In the genomic region with DNA sequence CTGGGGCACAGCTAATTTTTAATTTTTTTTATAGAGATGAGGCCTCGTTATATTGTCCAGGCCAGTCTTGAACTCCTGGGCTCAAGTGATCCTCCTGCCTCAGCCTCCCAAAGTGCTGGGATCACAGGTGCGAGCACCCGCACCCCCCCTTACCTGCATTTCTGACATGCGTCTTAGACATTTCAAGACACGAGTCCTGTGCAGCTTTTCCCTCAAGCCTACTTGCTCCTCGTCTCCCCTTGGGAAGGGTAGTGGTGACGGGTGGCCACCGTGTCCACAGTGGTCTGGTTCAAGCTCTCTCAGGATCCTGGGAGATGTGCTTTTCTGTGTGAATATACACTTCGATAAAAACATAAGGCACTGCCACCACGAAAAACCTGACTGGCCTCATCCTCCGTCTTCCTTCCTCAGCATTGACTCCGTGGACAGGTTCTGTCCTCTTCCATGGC, we compare ENCODE assay signal across 20 cellular contexts. TPM values are rescaled to one million over a fixed set of nuclear protein-coding genes. Genes with fewer than 3 reads are reported as not detected.
DNase-seq lines count a peak whose midpoint lies in the region; ATAC-seq and TF ChIP-seq lines count a peak whose summit lies in the region.
"Had no signal": no experiment of that assay in that cellular context is flagged by ENCODE, and none has a peak within 500 bp of the region (broad histone marks: within the 10 kb centered on the region; RNA-seq: fewer than 3 reads in every experiment).

No MANE protein-coding gene starts in this region.

- no peaks in the 10 kb centered on the region for H3K9me3 Mint-ChIP-seq in activated T-cell treated with anti-CD3 and anti-CD28 coated beads, Interleukin-2, amount 50 U/mL, for 24 hours
- H3K9me3 Mint-ChIP-seq in naive thymus-derived CD8-positive, alpha-beta T cell: no peaks in the 10 kb centered on the region
- H3K9me3 Mint-ChIP-seq: CD8-positive, alpha-beta T cell had no signal

- H3K36me3 Mint-ChIP-seq in activated T-cell treated with anti-CD3 and anti-CD28 coated beads, Interleukin-2, amount 50 U/mL, for 24 hours (ENCODE audit: low read depth): peaks cover 73% of the 10 kb centered on the region
- H3K36me3 Mint-ChIP-seq in naive thymus-derived CD8-positive, alpha-beta T cell: peaks cover 0 to 54% (median 4%) of the 10 kb centered on the region in 3 donors

- H3K4me1 Mint-ChIP-seq in activated T-cell treated with anti-CD3 and anti-CD28 coated beads, Interleukin-2, amount 50 U/mL, for 24 hours (ENCODE audit: low read depth): peaks cover 12% of the 10 kb centered on the region
- peaks cover 13 to 36% (median 24%) of the 10 kb centered on the region in 4 donors for H3K4me1 Mint-ChIP-seq in naive thymus-derived CD8-positive, alpha-beta T cell

- no peak overlapping the region for H3K27ac Mint-ChIP-seq in activated T-cell treated with anti-CD3 and anti-CD28 coated beads, Interleukin-2, amount 50 U/mL, for 24 hours
- peak overlapping the region in 3 of 10 donors; percentile 20 to 41 (median 37) for H3K27ac Mint-ChIP-seq in naive thymus-derived CD8-positive, alpha-beta T cell
- H3K27ac Mint-ChIP-seq: CD8-positive, alpha-beta T cell had no signal

- peaks cover 10 to 44% (median 28%) of the 10 kb centered on the region in 3 donors for H3K36me3 ChIP-seq in tibial artery

- intact Hi-C loops in tibial artery (cut with DNase I; ENCODE audit: low total_unique reads): no loop called here

- no peak for ATAC-seq in naive thymus-derived CD8-positive, alpha-beta T cell
- ATAC-seq: A549; CD8-positive, alpha-beta T cell; HepG2 had no signal

- no peak overlapping the region for H3K4me3 Mint-ChIP-seq in activated T-cell treated with anti-CD3 and anti-CD28 coated beads, Interleukin-2, amount 50 U/mL, for 24 hours
- H3K4me3 Mint-ChIP-seq in naive thymus-derived CD8-positive, alpha-beta T cell: no peak overlapping the region
- H3K4me3 Mint-ChIP-seq: CD8-positive, alpha-beta T cell had no signal

- no peaks in the 10 kb centered on the region for H3K27me3 ChIP-seq in tibial artery

- H3K27me3 Mint-ChIP-seq in activated T-cell treated with anti-CD3 and anti-CD28 coated beads, Interleukin-2, amount 50 U/mL, for 24 hours: no peaks in the 10 kb centered on the region
- no peaks in the 10 kb centered on the region for H3K27me3 Mint-ChIP-seq in naive thymus-derived CD8-positive, alpha-beta T cell

- TF ChIP-seq CTCF in tibial artery (IDR thresholded peaks at IDR 0.05): no peak

- no peak overlapping the region for H3K4me3 ChIP-seq in tibial artery
- H3K4me3 ChIP-seq: A549 had no signal

- no peaks in the 10 kb centered on the region for H3K9me3 ChIP-seq in tibial artery
- H3K9me3 ChIP-seq: A549 had no signal

- H3K27ac ChIP-seq in tibial artery: peak overlapping the region; percentile 29 to 87
- H3K27ac ChIP-seq: A549, KMS-11 had no signal

- DNase-seq in activated T-cell treated with anti-CD3 and anti-CD28 coated beads, Interleukin-2, amount 50 U/mL, for 24 hours: peak; percentile 15
- DNase-seq in activated T-cell treated with anti-CD3 and anti-CD28 coated beads for 4 hours: no peak
- peak; percentile 18 for DNase-seq in D341Med (ENCODE audit: low spot score)
- DNase-seq in mesenteric fat pad (ENCODE audit: low spot score): peak; percentile 51
- DNase-seq in tibial artery: peak; percentile 10 to 46
- DNase-seq in naive thymus-derived CD8-positive, alpha-beta T cell: no peak
- no peak for DNase-seq in NCI-H345 (lab: John Stamatoyannopoulos, UW)
- DNase-seq in HUDEP-2 (lab: John Stamatoyannopoulos, UW; ENCODE audit: unreplicated experiment in 76 of 76): no peak
- DNase-seq: Calu3; CD8-positive, alpha-beta T cell; DMS53; MV-4-11; NCI-H1417; NCI-H187 treated with DMSO at 0.1 percent for 48 hours; NCI-H2227 treated with DMSO at 0.1 percent for 48 hours; NCI-H82; OCI-M1 had no signal

- H3K4me1 ChIP-seq in tibial artery: peaks cover 0 to 54% (median 38%) of the 10 kb centered on the region in 4 donors

- POLR2A ChIA-PET in naive thymus-derived CD8-positive, alpha-beta T cell (lab: Charles Lee): no interaction called here

RNA-seq across cellular contexts. Expression of a gene that starts 9.6 kb away (rescaled TPM):
- total RNA-seq in mesenteric fat pad: 37.9 TPM
- 10 to 100 TPM; 30.5 to 34.6 TPM for total RNA-seq in naive thymus-derived CD8-positive, alpha-beta T cell
- polyA plus RNA-seq in naive thymus-derived CD8-positive, alpha-beta T cell: 1 to 10 TPM; 6.1 to 9.4 (median 6.2) TPM

RNA-seq across cellular contexts. Expression of a gene that starts 20.2 kb away (rescaled TPM):
- 417 TPM for total RNA-seq in mesenteric fat pad
- 10 to 100 TPM; 50.5 to 54.4 TPM for total RNA-seq in naive thymus-derived CD8-positive, alpha-beta T cell
- polyA plus RNA-seq in naive thymus-derived CD8-positive, alpha-beta T cell: 10 to 100 TPM; 51.5 to 90.6 (median 88.6) TPM

RNA-seq across cellular contexts. Expression of a gene that starts 24.0 kb away (rescaled TPM):
- total RNA-seq in mesenteric fat pad: 563 TPM
- total RNA-seq in naive thymus-derived CD8-positive, alpha-beta T cell: not detected
- not detected for polyA plus RNA-seq in naive thymus-derived CD8-positive, alpha-beta T cell

Comparison
In these comparisons a context has a peak if more than half of its experiments do, and no peak if none do; other contexts are left out.
1. DNase-seq: peak in activated T-cell treated with anti-CD3 and anti-CD28 coated beads, Interleukin-2, amount 50 U/mL, for 24 hours (single experiment), D341Med (single experiment), mesenteric fat pad (single experiment) and tibial artery (2 of 2); none in activated T-cell treated with anti-CD3 and anti-CD28 coated beads for 4 hours (single experiment), naive thymus-derived CD8-positive, alpha-beta T cell (0 of 10), NCI-H345 (single experiment) and HUDEP-2 (0 of 76).
2. RNA of a gene that starts 24.0 kb away (total RNA-seq): 563 TPM in mesenteric fat pad (single experiment); not detected in naive thymus-derived CD8-positive, alpha-beta T cell; every median in the first group is over 100 times any median in the second.